Comparison of ENCODE assay signal across 8 cellular contexts in genomic region chr1:32400876-32401631, GRCh38. TPM values are rescaled to one million over a fixed set of nuclear protein-coding genes. Genes with fewer than 3 reads are reported as not detected.
A peak's percentile ranks its signal among the peaks of the same experiment; 100 is the strongest.
DNase-seq lines count a peak whose midpoint lies in the region; ATAC-seq, FAIRE-seq and TF ChIP-seq lines count a peak whose summit lies in the region.

No MANE protein-coding gene starts in this region.

- DNase-seq in DMS 273 (lab: John Stamatoyannopoulos, UW; ENCODE audit: unreplicated experiment) (peak; percentile 93), RPMI7951 (ENCODE audit: low read depth) (peak; percentile 79), frontal cortex (ENCODE audit: low spot score in 2 of 2) (peak; percentile 50 to 79), stromal cell of bone marrow (ENCODE audit: low read depth) (peak; percentile 95)
- peak; percentile 9 for DNase-seq in activated gamma-delta T cell treated with anti-CD3 and anti-CD28 coated beads, Interleukin-2, amount 50 U/mL, for 16 hours (ENCODE audit: low read depth)

- H3K27ac ChIP-seq in KMS-11 (no peak overlapping the region), neutrophil (no peak overlapping the region)

- H3K36me3 ChIP-seq in KMS-11 (ENCODE audit: insufficient read depth) (no peaks in the 10 kb centered on the region), neutrophil (no peaks in the 10 kb centered on the region)

- TF ChIP-seq CTCF in KMS-11 (conservative IDR thresholded peaks at IDR 0.05; ENCODE audit: low read depth, low read length), result peak; percentile 87
- peak; percentile 74 for TF ChIP-seq CTCF in neutrophil (IDR thresholded peaks at IDR 0.05)

- H3K9ac ChIP-seq in KMS-11, result no peak overlapping the region

- FAIRE-seq in frontal cortex (lab: Jason Lieb, UNC), result no peak

- H3K27me3 ChIP-seq in KMS-11 (ENCODE audit: insufficient read depth, low read depth) (no peaks in the 10 kb centered on the region), neutrophil (no peaks in the 10 kb centered on the region)

- H3K4me1 ChIP-seq in KMS-11 (ENCODE audit: low read depth, poor library complexity, severe bottlenecking), result peaks cover 4% of the 10 kb centered on the region
- H3K4me1 ChIP-seq in neutrophil (ENCODE audit: control insufficient read depth in 1 of 2, insufficient read depth in 1 of 2, low read depth in 1 of 2, low read length in 1 of 2), result peaks cover 0 to 3% of the 10 kb centered on the region in 2 experiments

- H3K79me2 ChIP-seq in KMS-11 (ENCODE audit: insufficient read depth, low read depth), result no peaks in the 10 kb centered on the region

- H3K4me3 ChIP-seq in KMS-11 (IDR thresholded peaks at IDR 0.05; ENCODE audit: insufficient read depth, low read depth, low read length) (no peak overlapping the region), neutrophil (ENCODE audit: low read depth in 1 of 2, low read length in 1 of 2) (no peak overlapping the region)

- no peaks in the 10 kb centered on the region for H4K20me1 ChIP-seq in KMS-11 (ENCODE audit: insufficient read depth)

- ATAC-seq in GM19023 (IDR thresholded peaks at IDR 0.05; ENCODE audit: unreplicated experiment), result no peak

- no peaks in the 10 kb centered on the region for H3K9me3 ChIP-seq in neutrophil

- H3K4me2 ChIP-seq in KMS-11, result peak overlapping the region; percentile 25; the same call in 1 of the 2 replicates

- H2AFZ ChIP-seq in KMS-11 (ENCODE audit: low read depth), result peak overlapping the region; percentile 64; the same call in 1 of the 2 replicates

RNA-seq across cellular contexts. Expression of gene BSDC1, which starts 6.8 kb away (rescaled TPM):
- total RNA-seq in RPMI7951 (2014; rRNA removed; shearing (Covaris generic)), result 45.1 and 52.7 TPM in 2 replicates
- total RNA-seq in frontal cortex, result 65.2 TPM

RNA-seq across cellular contexts. Expression of gene TSSK3, which starts 38.7 kb away (rescaled TPM):
- 0.12 and 0.39 TPM in 2 replicates for total RNA-seq in RPMI7951 (2014; rRNA removed; shearing (Covaris generic))
- total RNA-seq in frontal cortex, result 0.41 TPM

RNA-seq across cellular contexts. Expression of gene FAM229A, which starts 38.8 kb away (rescaled TPM):
- 0.29 and 0.84 TPM in 2 replicates for total RNA-seq in RPMI7951 (2014; rRNA removed; shearing (Covaris generic))
- total RNA-seq in frontal cortex, result 2.0 TPM

Comparison
In these comparisons a context has a peak if more than half of its experiments do, and no peak if none do; other contexts are left out.
1. DNase-seq: peak in every context shown above with its lines; median percentile 95 in stromal cell of bone marrow; 93 in DMS 273; 79 in RPMI7951; 64 in frontal cortex; 9 in activated gamma-delta T cell treated with anti-CD3 and anti-CD28 coated beads, Interleukin-2, amount 50 U/mL, for 16 hours.